Comparison of ENCODE assay signal across 8 cellular contexts in the genomic region with DNA sequence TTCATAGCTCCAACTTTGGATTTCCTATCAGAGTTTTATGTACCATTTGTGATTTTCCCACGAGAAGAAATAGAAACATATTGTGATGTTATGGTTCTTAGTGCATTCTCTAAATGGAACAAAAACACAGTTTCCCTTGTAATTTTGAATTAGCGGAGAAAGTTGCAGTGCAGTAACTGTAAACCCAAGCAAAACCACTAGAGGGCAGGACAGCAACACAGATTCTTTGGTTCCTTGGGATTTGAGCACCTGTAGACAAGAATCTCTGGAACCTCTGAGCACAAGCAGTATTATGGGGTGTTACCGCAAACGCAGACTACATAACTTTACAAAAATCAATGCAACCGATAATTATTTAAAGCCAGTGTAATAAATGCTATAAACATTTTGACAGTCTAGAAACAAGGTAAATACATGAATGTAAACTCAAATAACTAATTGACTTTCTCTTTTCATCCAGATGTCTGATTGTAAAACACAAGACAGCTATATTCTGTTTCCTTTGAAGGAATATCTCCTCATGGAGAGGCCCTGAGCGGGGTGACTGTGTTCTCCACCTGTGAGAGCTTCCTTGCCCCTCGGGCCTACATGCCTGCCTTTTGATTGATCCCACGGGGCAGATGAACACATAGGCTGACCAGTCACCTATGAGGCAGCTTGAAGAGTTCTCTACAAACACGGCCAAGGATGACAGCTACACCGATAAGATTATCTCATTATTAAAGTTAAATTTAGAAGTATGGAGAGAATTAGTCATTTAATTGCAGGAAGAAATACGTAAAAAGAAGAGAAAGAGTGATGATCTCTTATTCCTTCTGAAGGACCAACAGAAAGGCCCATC.
A peak's percentile ranks its signal among the peaks of the same experiment; 100 is the strongest.
DNase-seq lines count a peak whose midpoint lies in the region; ATAC-seq and TF ChIP-seq lines count a peak whose summit lies in the region.

No MANE protein-coding gene starts in this region.

- intact Hi-C loops in heart left ventricle (cut with DNase I) (no loop called here), cardiac septum (cut with DNase I) (no loop called here), stomach (cut with DNase I; ENCODE audit: low total_unique reads) (no loop called here)

- H3K4me3 ChIP-seq in heart left ventricle, result no peak overlapping the region
- no peak overlapping the region for H3K4me3 ChIP-seq in stomach

- H3K36me3 ChIP-seq in heart left ventricle (no peaks in the 10 kb centered on the region), stomach (no peaks in the 10 kb centered on the region)

- no peak overlapping the region for H3K4me3 Mint-ChIP-seq in natural killer cell treated with Interleukin-12 subunit alpha and Interleukin-12 subunit beta and Interleukin-15 and Interleukin-18, amount 100 ng/mL, for 72 hours

- TF ChIP-seq CTCF in heart left ventricle (IDR thresholded peaks at IDR 0.05) (peak; percentile 53 to 76 (median 65)), stomach (IDR thresholded peaks at IDR 0.05) (peak in 4 of 7 experiments; percentile 41 to 57 (median 48))

- H3K9me3 Mint-ChIP-seq in natural killer cell treated with Interleukin-12 subunit alpha and Interleukin-12 subunit beta and Interleukin-15 and Interleukin-18, amount 100 ng/mL, for 72 hours, result no peaks in the 10 kb centered on the region

- H3K9me3 ChIP-seq in heart left ventricle (no peaks in the 10 kb centered on the region), stomach (no peaks in the 10 kb centered on the region)

- no peak for TF ChIP-seq EP300 in stomach (IDR thresholded peaks at IDR 0.05)

- H3K4me1 Mint-ChIP-seq in natural killer cell treated with Interleukin-12 subunit alpha and Interleukin-12 subunit beta and Interleukin-15 and Interleukin-18, amount 100 ng/mL, for 72 hours (ENCODE audit: low read depth in 2 of 2), result no peaks in the 10 kb centered on the region

- ATAC-seq in heart left ventricle (no peak), HG02885 (IDR thresholded peaks at IDR 0.05; ENCODE audit: poor library complexity, unreplicated experiment) (peak; percentile 57)
- no peak for ATAC-seq in natural killer cell treated with Interleukin-12 subunit alpha and Interleukin-12 subunit beta and Interleukin-15 and Interleukin-18, amount 100 ng/mL, for 72 hours

- DNase-seq in heart left ventricle (no peak), cardiac septum (ENCODE audit: low spot score) (no peak), RPMI7951 (ENCODE audit: low read depth) (peak; percentile 52), fibroblast of peridontal ligament (ENCODE audit: extremely low read depth) (peak; percentile 71), stomach (no peak)
- no peak for DNase-seq in natural killer cell treated with Interleukin-12 subunit alpha and Interleukin-12 subunit beta and Interleukin-15 and Interleukin-18, amount 100 ng/mL, for 72 hours (ENCODE audit: low spot score)
- no peak for DNase-seq in stimulated activated CD4-positive, alpha-beta T cell treated with anti-CD3 and anti-CD28 coated beads, Interleukin-12 subunit alpha, Interleukin-12 subunit beta, amount 100 ng/mL, for 4 hours

- H3K27ac Mint-ChIP-seq in natural killer cell treated with Interleukin-12 subunit alpha and Interleukin-12 subunit beta and Interleukin-15 and Interleukin-18, amount 100 ng/mL, for 72 hours, result no peak overlapping the region

- H3K27me3 Mint-ChIP-seq in natural killer cell treated with Interleukin-12 subunit alpha and Interleukin-12 subunit beta and Interleukin-15 and Interleukin-18, amount 100 ng/mL, for 72 hours, result no peaks in the 10 kb centered on the region

- H3K36me3 Mint-ChIP-seq in natural killer cell treated with Interleukin-12 subunit alpha and Interleukin-12 subunit beta and Interleukin-15 and Interleukin-18, amount 100 ng/mL, for 72 hours, result no peaks in the 10 kb centered on the region

- no peaks in the 10 kb centered on the region for H3K27me3 ChIP-seq in heart left ventricle
- no peaks in the 10 kb centered on the region for H3K27me3 ChIP-seq in stomach

- TF ChIP-seq POLR2A in heart left ventricle (IDR thresholded peaks at IDR 0.05), result no peak
- TF ChIP-seq POLR2A in stomach (IDR thresholded peaks at IDR 0.05), result no peak

- no peaks in the 10 kb centered on the region for H3K4me1 ChIP-seq in heart left ventricle
- H3K4me1 ChIP-seq in stomach, result no peaks in the 10 kb centered on the region

- no peak overlapping the region for H3K27ac ChIP-seq in heart left ventricle
- no peak overlapping the region for H3K27ac ChIP-seq in stomach

- 57 to 65% (median 59%) methylated on average over 11 of the region's 11 CpGs for WGBS in heart left ventricle, 4 donors
- WGBS in stomach, 5 donors, result 60 to 68% (median 65%) methylated on average over 11 of the region's 11 CpGs

Comparison
In these comparisons a context has a peak if more than half of its experiments do, and no peak if none do; other contexts are left out.
1. DNase-seq: peak in RPMI7951 (single experiment) and fibroblast of peridontal ligament (single experiment); none in heart left ventricle (0 of 5), cardiac septum (single experiment), stomach (single experiment), natural killer cell treated with Interleukin-12 subunit alpha and Interleukin-12 subunit beta and Interleukin-15 and Interleukin-18, amount 100 ng/mL, for 72 hours (single experiment) and stimulated activated CD4-positive, alpha-beta T cell treated with anti-CD3 and anti-CD28 coated beads, Interleukin-12 subunit alpha, Interleukin-12 subunit beta, amount 100 ng/mL, for 4 hours (single experiment).